ENCODE assay signal across 8 cellular contexts in the genomic region with DNA sequence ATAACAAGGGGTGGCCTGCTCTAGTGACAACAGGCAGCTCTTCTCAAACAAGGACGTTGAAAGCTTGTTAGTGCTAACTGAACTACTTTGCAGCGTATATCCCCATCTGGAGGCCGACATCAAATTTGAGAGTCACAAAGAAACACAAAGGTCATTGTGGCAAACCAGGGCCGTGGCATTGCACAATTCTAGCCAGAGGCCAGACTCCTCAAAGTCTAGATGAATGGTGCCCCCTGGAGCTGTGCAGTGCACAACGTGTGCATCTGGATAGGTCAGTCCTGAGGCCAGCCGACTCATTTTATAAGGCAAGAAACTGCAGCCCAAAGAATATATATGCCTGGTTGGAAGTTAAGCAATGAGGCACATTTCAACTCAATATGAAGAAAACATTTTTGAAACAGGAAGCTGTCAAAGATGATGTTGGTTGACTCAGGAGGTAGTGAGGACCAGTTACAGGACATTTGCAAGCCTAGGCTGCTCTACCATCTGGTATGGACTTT.
DNase-seq lines count a peak whose midpoint lies in the region; ATAC-seq and FAIRE-seq lines count a peak whose summit lies in the region.

No MANE protein-coding gene starts in this region.

- H3K36me3 ChIP-seq in SJCRH30 (no peaks in the 10 kb centered on the region), small intestine (ENCODE audit: control insufficient read depth in 2 of 2, insufficient read depth in 2 of 2, low read length in 2 of 2) (no peaks in the 10 kb centered on the region)

- H3K4me1 ChIP-seq in SJCRH30 (peaks cover 24% of the 10 kb centered on the region), small intestine (ENCODE audit: control insufficient read depth in 2 of 2, insufficient read depth in 1 of 2, low read depth in 1 of 2, low read length in 1 of 2) (peaks cover 0 to 8% of the 10 kb centered on the region in 2 donors)

- intact Hi-C loops in activated naive CD4-positive, alpha-beta T cell treated with anti-CD3 and anti-CD28 coated beads for 36 hours (cut with micrococcal nuclease): loop anchor here (2.0 to 10.0 kb wide), 2 partner anchors 460 to 804 kb away; a partner anchor contains a TSS
- intact Hi-C loops in cardiac septum (cut with DNase I): loop anchor here (10.0 kb wide), 1 partner anchor 624 kb away; no protein-coding TSS in a partner anchor

- ATAC-seq in HG02678 (IDR thresholded peaks at IDR 0.05; ENCODE audit: unreplicated experiment) (no peak), HG03135 (IDR thresholded peaks at IDR 0.05; ENCODE audit: unreplicated experiment) (no peak), HG03139 (IDR thresholded peaks at IDR 0.05; ENCODE audit: unreplicated experiment) (no peak)

- peak; percentile 42 for DNase-seq in activated naive CD4-positive, alpha-beta T cell treated with anti-CD3 and anti-CD28 coated beads for 36 hours
- DNase-seq in activated naive CD4-positive, alpha-beta T cell (lab: John Stamatoyannopoulos, UW): no peak
- DNase-seq in SJCRH30: peak; percentile 21 to 43
- peak; percentile 84 for DNase-seq in cardiac septum (ENCODE audit: low spot score)
- DNase-seq in small intestine: peak; percentile 20

- no peak overlapping the region for H3K4me3 ChIP-seq in SJCRH30
- no peak overlapping the region for H3K4me3 ChIP-seq in small intestine (ENCODE audit: low read depth in 1 of 2, low read length in 2 of 2)

- no peak for FAIRE-seq in small intestine (lab: Jason Lieb, UNC)

- H3K9me3 ChIP-seq in SJCRH30 (replicated peaks) (no peaks in the 10 kb centered on the region; the same call in 1 of the 2 replicates), small intestine (ENCODE audit: control insufficient read depth, low read depth) (no peaks in the 10 kb centered on the region)

- no peaks in the 10 kb centered on the region for H3K9me3 Mint-ChIP-seq in activated naive CD4-positive, alpha-beta T cell treated with anti-CD3 and anti-CD28 coated beads for 36 hours

- CTCF ChIA-PET in activated naive CD4-positive, alpha-beta T cell treated with anti-CD3 and anti-CD28 coated beads for 36 hours (lab: Charles Lee): interaction anchor here (0.6 to 1.7 kb wide), 5 partner anchors 32 to 815 kb away, joined by 3 to 6 read pairs (median 5); no protein-coding TSS in a partner anchor

- no peaks in the 10 kb centered on the region for H3K27me3 Mint-ChIP-seq in activated naive CD4-positive, alpha-beta T cell treated with anti-CD3 and anti-CD28 coated beads for 36 hours (ENCODE audit: low read depth)

- no peaks in the 10 kb centered on the region for H3K27me3 ChIP-seq in SJCRH30
- no peaks in the 10 kb centered on the region for H3K27me3 ChIP-seq in small intestine (ENCODE audit: control insufficient read depth in 2 of 2, insufficient read depth in 2 of 2, low read length in 2 of 2)

- peaks cover 57% of the 10 kb centered on the region for H3K4me1 Mint-ChIP-seq in activated naive CD4-positive, alpha-beta T cell treated with anti-CD3 and anti-CD28 coated beads for 36 hours (ENCODE audit: low read depth)

- H3K27ac Mint-ChIP-seq in activated naive CD4-positive, alpha-beta T cell treated with anti-CD3 and anti-CD28 coated beads for 36 hours: no peak overlapping the region

- no peak overlapping the region for H3K4me3 Mint-ChIP-seq in activated naive CD4-positive, alpha-beta T cell treated with anti-CD3 and anti-CD28 coated beads for 36 hours

- H3K27ac ChIP-seq in SJCRH30 (no peak overlapping the region), small intestine (ENCODE audit: low read depth in 1 of 2, low read length in 1 of 2) (no peak overlapping the region)

- H3K36me3 Mint-ChIP-seq in activated naive CD4-positive, alpha-beta T cell treated with anti-CD3 and anti-CD28 coated beads for 36 hours (ENCODE audit: low read depth): no peaks in the 10 kb centered on the region

- 54 to 61% (median 54%) methylated on average over 6 of the region's 6 CpGs for WGBS in small intestine, 3 donors

Comparison
In these comparisons a context has a peak if more than half of its experiments do, and no peak if none do; other contexts are left out.
1. DNase-seq: peak in activated naive CD4-positive, alpha-beta T cell treated with anti-CD3 and anti-CD28 coated beads for 36 hours (single experiment), SJCRH30 (2 of 2), cardiac septum (single experiment) and small intestine (single experiment); none in activated naive CD4-positive, alpha-beta T cell (0 of 4).